Comparison of ENCODE assay signal across 8 cellular contexts in the genomic region with DNA sequence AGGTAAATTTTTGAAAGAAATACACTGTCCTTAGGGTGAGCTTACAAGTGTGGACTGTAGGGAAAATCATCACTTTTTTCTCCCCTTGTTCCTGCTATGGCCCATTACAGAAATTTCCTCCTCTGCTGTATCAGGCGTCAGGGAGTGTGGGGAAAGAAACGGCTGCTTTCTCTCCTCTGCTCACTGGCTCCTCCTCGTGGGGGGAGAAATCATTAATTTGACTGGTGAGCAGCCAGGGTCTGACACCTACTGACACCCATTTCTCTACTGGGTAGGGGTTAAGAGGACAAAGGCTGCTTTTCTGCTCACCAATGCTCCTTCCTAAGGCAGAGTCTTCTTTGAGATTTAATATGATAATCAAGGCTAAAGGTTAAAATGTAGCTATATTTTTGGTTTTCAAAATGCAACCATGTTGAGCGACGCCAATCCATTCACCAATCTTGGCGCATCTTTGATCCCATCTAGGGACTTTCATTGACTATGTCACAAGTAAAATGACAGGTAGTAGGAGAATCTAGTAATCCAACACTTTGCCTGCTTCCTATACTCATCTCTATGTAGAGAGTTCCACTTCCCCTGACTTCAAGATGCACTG. TPM values are rescaled to one million over a fixed set of nuclear protein-coding genes. Genes with fewer than 3 reads are reported as not detected.
DNase-seq lines count a peak whose midpoint lies in the region; ATAC-seq and TF ChIP-seq lines count a peak whose summit lies in the region.

No MANE protein-coding gene starts in this region.

- H3K23ac ChIP-seq in mesendoderm (ENCODE audit: low read length), result no peak overlapping the region

- H3K4me3 ChIP-seq in A673 (ENCODE audit: low read depth, low read length, poor library complexity, severe bottlenecking), result no peak overlapping the region
- H3K4me3 ChIP-seq in Loucy (ENCODE audit: low read length, poor library complexity, severe bottlenecking), result no peak overlapping the region
- H3K4me3 ChIP-seq in dorsolateral prefrontal cortex, result no peak overlapping the region
- H3K4me3 ChIP-seq in mesendoderm (ENCODE audit: low read length), result no peak overlapping the region

- H3K4me1 ChIP-seq in A673 (ENCODE audit: insufficient read depth, low read length, poor library complexity, severe bottlenecking) (peaks cover 35% of the 10 kb centered on the region), Loucy (ENCODE audit: insufficient read depth, low read length, poor library complexity, severe bottlenecking) (peaks cover 32% of the 10 kb centered on the region), mesendoderm (ENCODE audit: control insufficient read depth, low read depth, low read length) (no peaks in the 10 kb centered on the region)

- no peaks in the 10 kb centered on the region for H3K27me3 ChIP-seq in A673 (replicated peaks; ENCODE audit: insufficient read depth, low read depth, low read length, poor library complexity)
- H3K27me3 ChIP-seq in Loucy (ENCODE audit: insufficient read depth, low read length, poor library complexity, severe bottlenecking), result no peaks in the 10 kb centered on the region
- no peaks in the 10 kb centered on the region for H3K27me3 ChIP-seq in dorsolateral prefrontal cortex
- no peaks in the 10 kb centered on the region for H3K27me3 ChIP-seq in mesendoderm (ENCODE audit: insufficient read depth, low read length, poor library complexity)

- no peak overlapping the region for H4K5ac ChIP-seq in mesendoderm (ENCODE audit: low read length)

- H3K9me2 ChIP-seq in Loucy (replicated peaks; ENCODE audit: low read depth, low read length), result no peaks in the 10 kb centered on the region

- no peak overlapping the region for H2AFZ ChIP-seq in Loucy (ENCODE audit: low read length)

- in situ Hi-C loops in GM13976 (cut with MboI; ENCODE audit: low sequenced_read_pairs, unreplicated experiment), result no loop called here

- peaks cover 3% of the 10 kb centered on the region; the same call in 1 of the 2 replicates for H3K79me2 ChIP-seq in Loucy (ENCODE audit: insufficient read depth, low read length)
- no peaks in the 10 kb centered on the region for H3K79me2 ChIP-seq in mesendoderm (ENCODE audit: control insufficient read depth, insufficient read depth, low read length)

- H3K79me1 ChIP-seq in mesendoderm (ENCODE audit: low read length), result no peaks in the 10 kb centered on the region

- no peak overlapping the region for H3K18ac ChIP-seq in mesendoderm (ENCODE audit: low read length)

- H3K9ac ChIP-seq in Loucy (ENCODE audit: low read depth, low read length, poor library complexity, severe bottlenecking) (no peak overlapping the region), mesendoderm (ENCODE audit: low read length) (no peak overlapping the region)

- POLR2A ChIA-PET in A673 (lab: Charles Lee; ENCODE audit: low non-redundant PET), result no interaction called here

- H3K36me3 ChIP-seq in A673 (ENCODE audit: insufficient read depth, low read length, poor library complexity, severe bottlenecking), result peaks cover 36% of the 10 kb centered on the region
- H3K36me3 ChIP-seq in Loucy (ENCODE audit: insufficient read depth, low read length), result peaks cover 43% of the 10 kb centered on the region; the same call in 1 of the 2 replicates
- no peaks in the 10 kb centered on the region for H3K36me3 ChIP-seq in mesendoderm (ENCODE audit: control insufficient read depth, insufficient read depth, low read length)

- peaks cover 6% of the 10 kb centered on the region for H4K20me1 ChIP-seq in Loucy (ENCODE audit: insufficient read depth, low read length, poor library complexity, severe bottlenecking)

- intact Hi-C loops in A673 (cut with micrococcal nuclease; ENCODE audit: unreplicated experiment) (no loop called here), dorsolateral prefrontal cortex (cut with DNase I) (loop anchor here (2.0 to 10.0 kb wide), 3 partner anchors 32 to 496 kb away; no protein-coding TSS in a partner anchor)

- BruUV-seq in A673 (replicated peaks; lab: Mats Ljungman, UMichigan), result no TSS peak

- H3K4ac ChIP-seq in mesendoderm (ENCODE audit: low read depth, low read length), result no peak overlapping the region

- H3K56ac ChIP-seq in mesendoderm (ENCODE audit: low read length), result no peak overlapping the region

- no peak overlapping the region for H2BK5ac ChIP-seq in mesendoderm (ENCODE audit: low read length)

- no peak overlapping the region for H2BK120ac ChIP-seq in mesendoderm (ENCODE audit: low read depth, low read length)

- H4K8ac ChIP-seq in mesendoderm (ENCODE audit: low read depth, low read length), result no peak overlapping the region

- no CpG with 5 or more reads among the region's 6 CpGs for WGBS in mesendoderm (ENCODE audit: extremely low coverage, insufficient coverage, low lambda C conversion rate)

- CTCF ChIA-PET in A673 (lab: Charles Lee), result interaction anchor here (0.6 to 1.0 kb wide), 2 partner anchors 9 to 33 kb away, joined by 3 to 5 read pairs; no protein-coding TSS in a partner anchor

- H3K27ac ChIP-seq in A673 (ENCODE audit: low read depth, low read length, poor library complexity, severe bottlenecking) (no peak overlapping the region), dorsolateral prefrontal cortex (peak overlapping the region in 3 of 59 donors; percentile 3 to 13 (median 6)), mesendoderm (ENCODE audit: low read depth, low read length) (no peak overlapping the region)

- no peak overlapping the region for H2AK5ac ChIP-seq in mesendoderm (ENCODE audit: low read length)

- H3K4me2 ChIP-seq in Loucy (ENCODE audit: low read depth, low read length, poor library complexity, severe bottlenecking) (no peak overlapping the region), mesendoderm (ENCODE audit: low read length) (no peak overlapping the region)

- H3K9me3 ChIP-seq in A673 (ENCODE audit: low read depth, low read length, poor library complexity, severe bottlenecking), result no peaks in the 10 kb centered on the region
- H3K9me3 ChIP-seq in Loucy (ENCODE audit: insufficient read depth, low read depth, low read length), result no peaks in the 10 kb centered on the region

- DNase-seq in A673 (ENCODE audit: low spot score) (peak; percentile 72), GM13976 (ENCODE audit: low spot score) (peak; percentile 76), dorsolateral prefrontal cortex (peak in 3 of 10 donors; percentile 43 to 49 (median 47)), mesendoderm (peak; percentile 80)
- peak; percentile 63 for DNase-seq in activated CD4-positive, alpha-beta T cell treated with anti-CD3 and anti-CD28 coated beads for 48 hours
- peak; percentile 71 for DNase-seq in stimulated activated naive CD8-positive, alpha-beta T cell treated with anti-CD3 and anti-CD28 coated beads, Interleukin-15, Interleukin-2, amounts not matched to agents 100 U/mL and 50 U/mL, for 24 hours

- peaks cover 8% of the 10 kb centered on the region; the same call in 1 of the 2 replicates for H3F3A ChIP-seq in Loucy (ENCODE audit: low read depth)

- no peak for ATAC-seq in stimulated activated naive CD8-positive, alpha-beta T cell treated with anti-CD3 and anti-CD28 coated beads, Interleukin-15, Interleukin-2, amounts not matched to agents 100 U/mL and 50 U/mL, for 24 hours
- no peak for ATAC-seq in GM19324 (IDR thresholded peaks at IDR 0.05; ENCODE audit: low FRiP score, unreplicated experiment)

- no peak overlapping the region for H2BK15ac ChIP-seq in mesendoderm (replicated peaks; ENCODE audit: low read depth)

- TF ChIP-seq CTCF in A673 (conservative IDR thresholded peaks at IDR 0.05; ENCODE audit: low read depth, low read length) (peak; percentile 73), GM13976 (IDR thresholded peaks at IDR 0.05; ENCODE audit: borderline replicate concordance, control extremely low read depth, extremely low read depth, insufficient read depth, missing control alignments) (peak; percentile 71), Loucy (conservative IDR thresholded peaks at IDR 0.05; ENCODE audit: low read length) (peak; percentile 78), dorsolateral prefrontal cortex (IDR thresholded peaks at IDR 0.05 in 54 of 56, conservative IDR thresholded peaks at IDR 0.05 in 2 of 56; ENCODE audit: low read depth in 1 of 56, partially characterized antibody in 56 of 56) (peak in 55 of 56 donors; percentile 29 to 76 (median 64))

RNA-seq across cellular contexts. Expression of gene SETD7, which starts 25.1 kb away (rescaled TPM):
- total RNA-seq in A673 (2021) (52.8 and 54.6 TPM in 2 replicates), dorsolateral prefrontal cortex (10 to 100 TPM; 30.8 to 54.7 (median 39.4) TPM)
- 10.1 TPM for polyA plus RNA-seq in mesendoderm (2013, experiment 1 of 2)
- polyA plus RNA-seq in mesendoderm (2013, experiment 2 of 2), result 9.5 TPM
